Comparison of ENCODE assay signal across 24 cellular contexts in genomic region chr16:78485899-78486221, GRCh38.
DNase-seq lines count a peak whose midpoint lies in the region; ATAC-seq and TF ChIP-seq lines count a peak whose summit lies in the region.
"Had no signal": no experiment of that assay in that cellular context is flagged by ENCODE, and none has a peak within 500 bp of the region (broad histone marks: within the 10 kb centered on the region; RNA-seq: fewer than 3 reads in every experiment).

No MANE protein-coding gene starts in this region.

- H3K9ac ChIP-seq in endocrine pancreas (ENCODE audit: control insufficient read depth, insufficient read depth, low read length), result no peak overlapping the region
- no peak overlapping the region for H3K9ac ChIP-seq in endodermal cell (ENCODE audit: extremely low read depth, low read length, poor library complexity, severe bottlenecking)
- no peak overlapping the region for H3K9ac ChIP-seq in SK-N-SH
- H3K9ac ChIP-seq: BLaER1 had no signal

- H3K4me3 Mint-ChIP-seq in endodermal cell (no peak overlapping the region), neural crest cell (peak overlapping the region; percentile 11), type B pancreatic cell (no peak overlapping the region)
- H3K4me3 Mint-ChIP-seq: CD14-positive monocyte; CD4-positive, alpha-beta memory T cell; CD4-positive, CD25-positive, alpha-beta regulatory T cell had no signal

- peak overlapping the region; percentile 22 for H3K4me3 ChIP-seq in endocrine pancreas (ENCODE audit: control insufficient read depth, insufficient read depth, low read length)
- no peak overlapping the region for H3K4me3 ChIP-seq in endodermal cell (ENCODE audit: low read length)
- H3K4me3 ChIP-seq in SK-N-SH (ENCODE audit: low read depth in 2 of 2, low read length in 1 of 2), result no peak overlapping the region
- H3K4me3 ChIP-seq: BLaER1, GM12878 had no signal

- H3K27ac ChIP-seq in endodermal cell (ENCODE audit: low read depth, low read length), result peak overlapping the region; percentile 66
- H3K27ac ChIP-seq in SK-N-SH (ENCODE audit: low read depth in 2 of 2, low read length in 1 of 2), result no peak overlapping the region
- H3K27ac ChIP-seq: BLaER1 had no signal

- CTCF ChIA-PET in SK-N-SH (lab: Yijun Ruan, JAX), result interaction anchor here (0.7 kb wide), 1 partner anchor 216 kb away, joined by 3 read pairs; no protein-coding TSS in a partner anchor

- H3K36me3 Mint-ChIP-seq in endodermal cell (ENCODE audit: low read depth) (no peaks in the 10 kb centered on the region), neural crest cell (ENCODE audit: low read depth) (no peaks in the 10 kb centered on the region), type B pancreatic cell (no peaks in the 10 kb centered on the region)
- H3K36me3 Mint-ChIP-seq: CD14-positive monocyte; CD4-positive, alpha-beta memory T cell; CD4-positive, CD25-positive, alpha-beta regulatory T cell had no signal

- H3K4me1 Mint-ChIP-seq in endodermal cell (no peaks in the 10 kb centered on the region), neural crest cell (peaks cover 56% of the 10 kb centered on the region), type B pancreatic cell (ENCODE audit: unreplicated experiment) (peaks cover 25% of the 10 kb centered on the region)
- H3K4me1 Mint-ChIP-seq: CD4-positive, alpha-beta memory T cell; CD4-positive, CD25-positive, alpha-beta regulatory T cell; CD8-positive, alpha-beta memory T cell had no signal

- H3K27ac Mint-ChIP-seq in endodermal cell (no peak overlapping the region), neural crest cell (ENCODE audit: unreplicated experiment) (no peak overlapping the region), type B pancreatic cell (peak overlapping the region; percentile 29)
- H3K27ac Mint-ChIP-seq: CD14-positive monocyte; CD4-positive, alpha-beta memory T cell; CD4-positive, CD25-positive, alpha-beta regulatory T cell; CD8-positive, alpha-beta memory T cell had no signal

- TF ChIP-seq EP300 in SK-N-SH (IDR thresholded peaks at IDR 0.05; ENCODE audit: borderline replicate concordance in 1 of 2, low read depth in 1 of 2, low read length in 1 of 2), result no peak

- no peak for ATAC-seq in GM21786 (IDR thresholded peaks at IDR 0.05; ENCODE audit: unreplicated experiment)
- ATAC-seq: GM12878 had no signal

- no peak overlapping the region for H2AFZ ChIP-seq in SK-N-SH (ENCODE audit: low read depth)

- H3K9me3 ChIP-seq in endocrine pancreas (ENCODE audit: control insufficient read depth, low read length), result no peaks in the 10 kb centered on the region
- H3K9me3 ChIP-seq in endodermal cell (ENCODE audit: control insufficient read depth, low read length), result peaks cover 16% of the 10 kb centered on the region
- H3K9me3 ChIP-seq in SK-N-SH, result no peaks in the 10 kb centered on the region
- H3K9me3 ChIP-seq: BE2C, BLaER1 had no signal

- H3K9me2 ChIP-seq in SK-N-SH, result no peaks in the 10 kb centered on the region

- H4K20me1 ChIP-seq in SK-N-SH (ENCODE audit: insufficient read depth), result no peaks in the 10 kb centered on the region
- H4K20me1 ChIP-seq: BLaER1 had no signal

- H3K9me3 Mint-ChIP-seq in endodermal cell (peaks cover 2% of the 10 kb centered on the region), neural crest cell (no peaks in the 10 kb centered on the region), type B pancreatic cell (peaks cover 6% of the 10 kb centered on the region)
- H3K9me3 Mint-ChIP-seq: CD4-positive, CD25-positive, alpha-beta regulatory T cell; CD8-positive, alpha-beta memory T cell had no signal

- H3K27me3 ChIP-seq in endocrine pancreas (ENCODE audit: control insufficient read depth, insufficient read depth, low read length) (no peaks in the 10 kb centered on the region), endodermal cell (ENCODE audit: control insufficient read depth, insufficient read depth, low read length, poor library complexity, severe bottlenecking) (no peaks in the 10 kb centered on the region), SK-N-SH (ENCODE audit: insufficient read depth) (no peaks in the 10 kb centered on the region)
- H3K27me3 ChIP-seq: BE2C, BLaER1 had no signal

- H3K4me2 ChIP-seq in SK-N-SH, result no peak overlapping the region
- H3K4me2 ChIP-seq: BLaER1 had no signal

- DNase-seq in endodermal cell (no peak), neural crest cell (ENCODE audit: low read depth, low spot score) (no peak), type B pancreatic cell (ENCODE audit: extremely low spot score, unreplicated experiment) (no peak), NCI-H2171 treated with DMSO at 0.1 percent for 48 hours (lab: John Stamatoyannopoulos, UW) (no peak), SK-N-SH (no peak)
- DNase-seq: 8988T; ACHN; BE2C; CD4-positive, alpha-beta memory T cell; CD4-positive, CD25-positive, alpha-beta regulatory T cell; CD8-positive, alpha-beta memory T cell; COR-L47; DMS 273 treated with DMSO at 0.1 percent for 48 hours; DMS153; DMS53; DMS79; DND-41; EL; GDM1 had no signal

- POLR2A ChIA-PET in SK-N-SH (lab: Yijun Ruan, JAX), result no interaction called here

- H3F3A ChIP-seq in SK-N-SH (replicated peaks; ENCODE audit: insufficient read depth), result no peaks in the 10 kb centered on the region

- H3K36me3 ChIP-seq in endocrine pancreas (ENCODE audit: control insufficient read depth, insufficient read depth, low read length), result no peaks in the 10 kb centered on the region
- H3K36me3 ChIP-seq in endodermal cell (ENCODE audit: control insufficient read depth, insufficient read depth, low read length), result no peaks in the 10 kb centered on the region
- no peaks in the 10 kb centered on the region for H3K36me3 ChIP-seq in SK-N-SH (replicated peaks in 1 of 2; ENCODE audit: control insufficient read depth in 1 of 2, insufficient read depth in 2 of 2, low read length in 1 of 2)
- H3K36me3 ChIP-seq: BE2C, BLaER1 had no signal

- H3K27me3 Mint-ChIP-seq in endodermal cell (ENCODE audit: insufficient read depth), result peaks cover 1% of the 10 kb centered on the region
- no peaks in the 10 kb centered on the region for H3K27me3 Mint-ChIP-seq in neural crest cell (ENCODE audit: low read depth)
- H3K27me3 Mint-ChIP-seq in type B pancreatic cell, result no peaks in the 10 kb centered on the region
- H3K27me3 Mint-ChIP-seq: CD4-positive, alpha-beta memory T cell; CD4-positive, CD25-positive, alpha-beta regulatory T cell; CD8-positive, alpha-beta memory T cell had no signal

- TF ChIP-seq CTCF in endodermal cell (conservative IDR thresholded peaks at IDR 0.05) (no peak), neural crest cell (conservative IDR thresholded peaks at IDR 0.05) (no peak), type B pancreatic cell (conservative IDR thresholded peaks at IDR 0.05) (no peak), SK-N-SH (IDR thresholded peaks at IDR 0.05) (no peak)

- H3K79me2 ChIP-seq in SK-N-SH (ENCODE audit: insufficient read depth), result no peaks in the 10 kb centered on the region

- H3K4me1 ChIP-seq in endocrine pancreas (ENCODE audit: control insufficient read depth, insufficient read depth, low read length) (no peaks in the 10 kb centered on the region), endodermal cell (ENCODE audit: control insufficient read depth, insufficient read depth, low read length) (no peaks in the 10 kb centered on the region), SK-N-SH (ENCODE audit: control insufficient read depth in 1 of 2, insufficient read depth in 2 of 2, low read depth in 1 of 2, low read length in 1 of 2) (peaks cover 0 to 40% of the 10 kb centered on the region in 2 experiments; a peak in 2 of 4 replicates)
- H3K4me1 ChIP-seq: BE2C, BLaER1 had no signal

- TF ChIP-seq RAD21 in SK-N-SH (IDR thresholded peaks at IDR 0.05; ENCODE audit: low read length), result no peak

- WGBS in endodermal cell (ENCODE audit: insufficient coverage in 1 of 2, insufficient read length in 1 of 2), 2 experiments, result 79 to 96% methylated on average over 2 to 4 of the region's 4 CpGs
- WGBS in SK-N-SH (ENCODE audit: low lambda C conversion rate), result 57% methylated on average over 4 of the region's 4 CpGs

TF ChIP-seq in SK-N-SH, 30 proteins besides CTCF, POLR2A, EP300 and RAD21:
- no peak for TF ChIP-seq EZH2phosphoT487 (IDR thresholded peaks at IDR 0.05; ENCODE audit: borderline replicate concordance, low read depth)
- no peak for TF ChIP-seq NRF1 (IDR thresholded peaks at IDR 0.05; ENCODE audit: low read depth, low read length)
- TF ChIP-seq, protein P1, sequence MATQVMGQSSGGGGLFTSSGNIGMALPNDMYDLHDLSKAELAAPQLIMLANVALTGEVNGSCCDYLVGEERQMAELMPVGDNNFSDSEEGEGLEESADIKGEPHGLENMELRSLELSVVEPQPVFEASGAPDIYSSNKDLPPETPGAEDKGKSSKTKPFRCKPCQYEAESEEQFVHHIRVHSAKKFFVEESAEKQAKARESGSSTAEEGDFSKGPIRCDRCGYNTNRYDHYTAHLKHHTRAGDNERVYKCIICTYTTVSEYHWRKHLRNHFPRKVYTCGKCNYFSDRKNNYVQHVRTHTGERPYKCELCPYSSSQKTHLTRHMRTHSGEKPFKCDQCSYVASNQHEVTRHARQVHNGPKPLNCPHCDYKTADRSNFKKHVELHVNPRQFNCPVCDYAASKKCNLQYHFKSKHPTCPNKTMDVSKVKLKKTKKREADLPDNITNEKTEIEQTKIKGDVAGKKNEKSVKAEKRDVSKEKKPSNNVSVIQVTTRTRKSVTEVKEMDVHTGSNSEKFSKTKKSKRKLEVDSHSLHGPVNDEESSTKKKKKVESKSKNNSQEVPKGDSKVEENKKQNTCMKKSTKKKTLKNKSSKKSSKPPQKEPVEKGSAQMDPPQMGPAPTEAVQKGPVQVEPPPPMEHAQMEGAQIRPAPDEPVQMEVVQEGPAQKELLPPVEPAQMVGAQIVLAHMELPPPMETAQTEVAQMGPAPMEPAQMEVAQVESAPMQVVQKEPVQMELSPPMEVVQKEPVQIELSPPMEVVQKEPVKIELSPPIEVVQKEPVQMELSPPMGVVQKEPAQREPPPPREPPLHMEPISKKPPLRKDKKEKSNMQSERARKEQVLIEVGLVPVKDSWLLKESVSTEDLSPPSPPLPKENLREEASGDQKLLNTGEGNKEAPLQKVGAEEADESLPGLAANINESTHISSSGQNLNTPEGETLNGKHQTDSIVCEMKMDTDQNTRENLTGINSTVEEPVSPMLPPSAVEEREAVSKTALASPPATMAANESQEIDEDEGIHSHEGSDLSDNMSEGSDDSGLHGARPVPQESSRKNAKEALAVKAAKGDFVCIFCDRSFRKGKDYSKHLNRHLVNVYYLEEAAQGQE (IDR thresholded peaks at IDR 0.05; ENCODE audit: low read depth, low read length), result no peak
- no peak for TF ChIP-seq USF1 (IDR thresholded peaks at IDR 0.05; ENCODE audit: borderline replicate concordance, low read depth)
- TF ChIP-seq TAF1 (IDR thresholded peaks at IDR 0.05; ENCODE audit: borderline replicate concordance, low read depth, low read length), result no peak
- TF ChIP-seq RCOR1 (IDR thresholded peaks at IDR 0.05; ENCODE audit: low read length), result no peak
- TF ChIP-seq MXI1 (IDR thresholded peaks at IDR 0.05; ENCODE audit: low read depth, low read length), result no peak
